In the genomic region with DNA sequence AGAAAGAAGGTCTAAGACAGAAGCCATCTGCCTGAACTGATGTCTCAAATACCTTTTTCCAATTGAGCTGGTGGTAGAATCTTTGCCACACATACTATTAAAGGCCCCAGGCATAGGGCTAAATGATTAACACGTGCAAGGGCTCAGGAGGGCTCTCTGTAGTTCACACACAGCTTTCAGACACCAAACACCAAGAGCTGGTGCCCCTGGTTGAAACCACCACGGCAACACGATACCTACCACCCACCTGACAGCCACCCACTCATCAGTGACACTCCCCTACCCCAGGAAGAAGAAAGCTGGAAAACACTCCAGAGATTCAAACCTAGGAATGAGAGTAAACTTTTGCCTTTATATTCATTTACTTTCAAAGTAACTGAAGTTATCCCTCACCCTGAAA, we compare ENCODE assay signal across 24 cellular contexts. TPM values are rescaled to one million over a fixed set of nuclear protein-coding genes. Genes with fewer than 3 reads are reported as not detected.
DNase-seq lines count a peak whose midpoint lies in the region; FAIRE-seq and TF ChIP-seq lines count a peak whose summit lies in the region.
"Had no signal": no experiment of that assay in that cellular context is flagged by ENCODE, and none has a peak within 500 bp of the region (broad histone marks: within the 10 kb centered on the region; RNA-seq: fewer than 3 reads in every experiment).

No MANE protein-coding gene starts in this region.

- POLR2A ChIA-PET in CD4-positive, alpha-beta memory T cell (lab: Charles Lee; ENCODE audit: partially characterized antibody), result no interaction called here
- POLR2A ChIA-PET in GM10248 (lab: Yijun Ruan, JAX), result no interaction called here

- peaks cover 21 to 66% (median 31%) of the 10 kb centered on the region in 4 donors for H3K4me1 Mint-ChIP-seq in CD4-positive, alpha-beta memory T cell
- H3K4me1 Mint-ChIP-seq in osteocyte (ENCODE audit: unreplicated experiment), result peaks cover 70% of the 10 kb centered on the region

- intact Hi-C loops in CD4-positive, alpha-beta memory T cell (cut with micrococcal nuclease), result no loop called here

- peak overlapping the region in 4 of 7 donors; percentile 2 to 64 (median 54) for H3K27ac Mint-ChIP-seq in CD4-positive, alpha-beta memory T cell
- H3K27ac Mint-ChIP-seq in osteocyte (ENCODE audit: unreplicated experiment), result peak overlapping the region; percentile 33
- H3K27ac Mint-ChIP-seq: CD8-positive, alpha-beta memory T cell; T-helper 1 cell treated with Interleukin-12 subunit alpha and Interleukin-12 subunit beta and Interleukin-4 antibody, amounts not matched to agents 30 μg/mL and 1 μg/mL, for 36 hours had no signal

- no peak for FAIRE-seq in GM19239 (lab: Jason Lieb, UNC)

- H3K36me3 Mint-ChIP-seq in CD4-positive, alpha-beta memory T cell, result peaks cover 9 to 20% of the 10 kb centered on the region in 2 donors
- peaks cover 24% of the 10 kb centered on the region for H3K36me3 Mint-ChIP-seq in osteocyte (ENCODE audit: unreplicated experiment)

- H3K27me3 Mint-ChIP-seq in CD4-positive, alpha-beta memory T cell, result no peaks in the 10 kb centered on the region
- H3K27me3 Mint-ChIP-seq in osteocyte (ENCODE audit: unreplicated experiment), result no peaks in the 10 kb centered on the region
- H3K27me3 Mint-ChIP-seq: CD8-positive, alpha-beta memory T cell had no signal

- H3K4me3 Mint-ChIP-seq in CD4-positive, alpha-beta memory T cell, result no peak overlapping the region
- H3K4me3 Mint-ChIP-seq in osteocyte (ENCODE audit: unreplicated experiment), result no peak overlapping the region
- H3K4me3 Mint-ChIP-seq: H9; T-helper 1 cell treated with Interleukin-12 subunit alpha and Interleukin-12 subunit beta and Interleukin-4 antibody, amounts not matched to agents 30 μg/mL and 1 μg/mL, for 36 hours had no signal

- H3K27me3 ChIP-seq in BLaER1 (no peaks in the 10 kb centered on the region), Karpas-422 (ENCODE audit: low read length) (0 out of 2 replicates have a peak, but pooled peaks cover 3% of the 10 kb centered on the region)
- H3K27me3 ChIP-seq in CD4-positive, alpha-beta memory T cell (ENCODE audit: insufficient read depth, low read length), result no peaks in the 10 kb centered on the region

- no peak for DNase-seq in CD4-positive, alpha-beta memory T cell
- DNase-seq in SK-N-MC (ENCODE audit: low read depth, low spot score) (no peak), osteocyte (ENCODE audit: extremely low spot score, unreplicated experiment) (no peak), GM10248 (ENCODE audit: extremely low spot score) (no peak), Karpas-422 (no peak), GM19239 (ENCODE audit: insufficient read length, low spot score) (no peak)
- DNase-seq: ACHN; C1 segment of cervical spinal cord; Calu3; CD8-positive, alpha-beta memory T cell; DMS153; GDM1; H9; IMR-90; NCI-H1048; NCI-H1417 treated with DMSO at 0.1 percent for 48 hours; NCI-H187; NCI-H2171; NCI-H345; NCI-H774; NK-92 treated with Interleukin-12 subunit alpha and Interleukin-12 subunit beta, amount 100 ng/mL, for 24 hours had no signal

- CTCF ChIA-PET in CD4-positive, alpha-beta memory T cell (lab: Charles Lee; ENCODE audit: partially characterized antibody), result no interaction called here
- CTCF ChIA-PET in GM10248 (lab: Yijun Ruan, JAX), result no interaction called here

- no peaks in the 10 kb centered on the region for H3K79me2 ChIP-seq in Karpas-422 (ENCODE audit: low read length)

- H4K20me1 ChIP-seq in BLaER1 (peaks cover 87% of the 10 kb centered on the region), Karpas-422 (ENCODE audit: insufficient read depth, low read depth, low read length) (no peaks in the 10 kb centered on the region)

- peak overlapping the region; percentile 1; the same call in 1 of the 2 replicates for H3K9ac ChIP-seq in BLaER1
- no peak overlapping the region for H3K9ac ChIP-seq in SK-N-MC (ENCODE audit: insufficient read length)
- H3K9ac ChIP-seq in Karpas-422 (ENCODE audit: low read length), result no peak overlapping the region
- H3K9ac ChIP-seq: KMS-11 had no signal

- H3K4me2 ChIP-seq in BLaER1, result peak overlapping the region; percentile 67
- H3K4me2 ChIP-seq in Karpas-422 (ENCODE audit: low read depth, low read length, poor library complexity, severe bottlenecking), result no peak overlapping the region
- H3K4me2 ChIP-seq: KMS-11 had no signal

- H3K27ac ChIP-seq in BLaER1, result peak overlapping the region; percentile 40
- no peak overlapping the region for H3K27ac ChIP-seq in CD4-positive, alpha-beta memory T cell (ENCODE audit: low read depth, low read length)
- peak overlapping the region; percentile 38 for H3K27ac ChIP-seq in SK-N-MC
- no peak overlapping the region for H3K27ac ChIP-seq in Karpas-422 (ENCODE audit: low read length)
- H3K27ac ChIP-seq: KMS-11 had no signal

- H3K36me3 ChIP-seq in BLaER1 (peaks cover 60% of the 10 kb centered on the region), SK-N-MC (ENCODE audit: insufficient read depth, low read length) (peaks cover 96% of the 10 kb centered on the region), Karpas-422 (ENCODE audit: insufficient read depth, low read length) (no peaks in the 10 kb centered on the region)
- peaks cover 10% of the 10 kb centered on the region for H3K36me3 ChIP-seq in CD4-positive, alpha-beta memory T cell (ENCODE audit: insufficient read depth, low read length)

- H3K9me3 ChIP-seq in BLaER1 (no peaks in the 10 kb centered on the region), SK-N-MC (ENCODE audit: low read depth, low read length) (no peaks in the 10 kb centered on the region), Karpas-422 (ENCODE audit: low read length) (no peaks in the 10 kb centered on the region)
- H3K9me3 ChIP-seq in CD4-positive, alpha-beta memory T cell (ENCODE audit: control insufficient read depth in 1 of 2, low read length in 2 of 2), result no peaks in the 10 kb centered on the region

- H3K4me3 ChIP-seq in BLaER1, result no peak overlapping the region
- no peak overlapping the region for H3K4me3 ChIP-seq in CD4-positive, alpha-beta memory T cell (ENCODE audit: low read length in 2 of 2)
- H3K4me3 ChIP-seq in SK-N-MC, result no peak overlapping the region
- H3K4me3 ChIP-seq in Karpas-422 (ENCODE audit: low read length), result no peak overlapping the region

- H2AFZ ChIP-seq in Karpas-422 (ENCODE audit: low read length), result no peak overlapping the region

- H3K9me3 Mint-ChIP-seq in CD4-positive, alpha-beta memory T cell, result peaks cover 0 to 2% (median 0%) of the 10 kb centered on the region in 8 donors
- no peaks in the 10 kb centered on the region for H3K9me3 Mint-ChIP-seq in osteocyte (ENCODE audit: unreplicated experiment)
- H3K9me3 Mint-ChIP-seq: H9; T-helper 1 cell treated with Interleukin-12 subunit alpha and Interleukin-12 subunit beta and Interleukin-4 antibody, amounts not matched to agents 30 μg/mL and 1 μg/mL, for 36 hours had no signal

- TF ChIP-seq CTCF in osteocyte (IDR thresholded peaks at IDR 0.05), result no peak
- no peak for TF ChIP-seq CTCF in GM10248 (IDR thresholded peaks at IDR 0.05; ENCODE audit: control extremely low read depth, extremely low read depth, low read depth, missing control alignments)

- H3K4me1 ChIP-seq in BLaER1 (peaks cover 84% of the 10 kb centered on the region), Karpas-422 (ENCODE audit: low read length) (peaks cover 6% of the 10 kb centered on the region; the same call in 1 of the 2 replicates)
- peaks cover 2% of the 10 kb centered on the region for H3K4me1 ChIP-seq in CD4-positive, alpha-beta memory T cell (ENCODE audit: insufficient read depth, low read length)

- H3K9me2 ChIP-seq in Karpas-422 (replicated peaks; ENCODE audit: insufficient read depth, low read length), result no peaks in the 10 kb centered on the region

RNA-seq across cellular contexts. Expression of gene IRS2, which starts 26.8 kb away (rescaled TPM):
- 10 to 100 TPM; 20.9 to 21.4 TPM for total RNA-seq in CD4-positive, alpha-beta memory T cell
- polyA plus RNA-seq in CD4-positive, alpha-beta memory T cell, result 1 to 10 TPM; 1.3 to 3.5 TPM
- total RNA-seq in osteocyte, result 49.1 and 52.3 TPM in 2 replicates
- total RNA-seq in Karpas-422 (2014; rRNA removed; shearing (Covaris generic); ENCODE audit: low replicate concordance), result not detected in 2 replicates

Comparison
In these comparisons a context has a peak if more than half of its experiments do, and no peak if none do; other contexts are left out.
1. H3K27ac ChIP-seq: peak in BLaER1 (single experiment) and SK-N-MC (single experiment); none in CD4-positive, alpha-beta memory T cell (single experiment) and Karpas-422 (single experiment).
2. RNA of gene IRS2, which starts 26.8 kb away (total RNA-seq): 49.1 to 52.3 TPM in osteocyte and 20.9 to 21.4 TPM in CD4-positive, alpha-beta memory T cell; not detected in Karpas-422; every median in the first group is over 10 times any median in the second.